In genomic region chr11:58616594-58616993, GRCh38 we compare ENCODE assay signal across 11 cellular contexts. TPM values are rescaled to one million over a fixed set of nuclear protein-coding genes. Genes with fewer than 3 reads are reported as not detected.
A peak's percentile ranks its signal among the peaks of the same experiment; 100 is the strongest.
DNase-seq lines count a peak whose midpoint lies in the region; ATAC-seq and TF ChIP-seq lines count a peak whose summit lies in the region.
"Had no signal": no experiment of that assay in that cellular context is flagged by ENCODE, and none has a peak within 500 bp of the region (broad histone marks: within the 10 kb centered on the region; RNA-seq: fewer than 3 reads in every experiment).

No MANE protein-coding gene starts in this region.

- peak; percentile 72 for DNase-seq in Daoy (ENCODE audit: low read depth)
- peak; percentile 52 for DNase-seq in RKO (ENCODE audit: low spot score)
- DNase-seq in fibroblast of pulmonary artery (ENCODE audit: low read depth) = peak; percentile 89
- peak; percentile 84 for DNase-seq in posterior vena cava (ENCODE audit: low spot score)
- no peak for DNase-seq in posterior cingulate gyrus
- DNase-seq in iPS-NIHi11 (ENCODE audit: low spot score) = no peak
- no peak for DNase-seq in NOMO-1 treated with dmso at 0.1 percent for 144 hours (lab: John Stamatoyannopoulos, UW; ENCODE audit: unreplicated experiment)
- DNase-seq: NCI-H69; stimulated activated CD4-positive, alpha-beta T cell treated with anti-CD3 and anti-CD28 coated beads, Interleukin-1b, Interleukin-23, amount 100 ng/mL, for 48 hours; testis had no signal

- ATAC-seq in GM18519 (IDR thresholded peaks at IDR 0.05; ENCODE audit: low FRiP score, unreplicated experiment) = no peak

- intact Hi-C loops in posterior vena cava (cut with DNase I) (no loop called here), posterior cingulate gyrus (cut with DNase I) (loop anchor here (5.0 kb wide), 1 partner anchor 34 kb away; no protein-coding TSS in a partner anchor)

- TF ChIP-seq CTCF in fibroblast of pulmonary artery (IDR thresholded peaks at IDR 0.05; ENCODE audit: low read length, missing control alignments) = no peak

- H3K4me3 ChIP-seq in fibroblast of pulmonary artery (replicated peaks; ENCODE audit: low read depth, low read length) = no peak overlapping the region
- H3K4me3 ChIP-seq: testis had no signal

RNA-seq across cellular contexts. Expression of gene CNTF, which starts 5.9 kb away (rescaled TPM):
- 0.65 and 1.8 TPM in 2 replicates for total RNA-seq in Daoy (2014; rRNA removed; shearing (Covaris generic))
- 1 to 10 TPM; 1.7 to 2.3 TPM for total RNA-seq in posterior vena cava

RNA-seq across cellular contexts. Expression of gene ZFP91, which starts 37.7 kb away (rescaled TPM):
- 44.6 and 50.5 TPM in 2 replicates for total RNA-seq in Daoy (2014; rRNA removed; shearing (Covaris generic))
- total RNA-seq in posterior vena cava = 10 to 100 TPM; 48.8 to 60.6 TPM

RNA-seq across cellular contexts. Expression of gene LPXN, which starts 40.9 kb away (rescaled TPM):
- total RNA-seq in Daoy (2014; rRNA removed; shearing (Covaris generic)) = 94.8 and 132 TPM in 2 replicates
- total RNA-seq in posterior vena cava = 10 to 100 TPM in 1 of 2 donors, 1 to 10 TPM in 1; 7.9 to 10.7 TPM

Comparison
In these comparisons a context has a peak if more than half of its experiments do, and no peak if none do; other contexts are left out.
1. DNase-seq: peak in Daoy (single experiment), RKO (single experiment), fibroblast of pulmonary artery (single experiment) and posterior vena cava (single experiment); none in posterior cingulate gyrus (0 of 10), iPS-NIHi11 (single experiment) and NOMO-1 treated with dmso at 0.1 percent for 144 hours (single experiment).